8 cellular contexts compared by ENCODE assay signal in genomic region chr9:86413966-86414880, GRCh38.
DNase-seq lines count a peak whose midpoint lies in the region; ATAC-seq, FAIRE-seq and TF ChIP-seq lines count a peak whose summit lies in the region.

No MANE protein-coding gene starts in this region.

- intact Hi-C loops in lower lobe of right lung (cut with DNase I): no loop called here

- no peak overlapping the region for H3K27ac ChIP-seq in lower lobe of right lung

- ATAC-seq in lower lobe of right lung (peak in 1 of 2 donors; percentile 49), GM19467 (IDR thresholded peaks at IDR 0.05; ENCODE audit: unreplicated experiment) (no peak), GM21526 (IDR thresholded peaks at IDR 0.05; ENCODE audit: low FRiP score, unreplicated experiment) (no peak)

- FAIRE-seq in bronchial epithelial cell (lab: Jason Lieb, UNC): no peak

- no peaks in the 10 kb centered on the region for H3K4me1 ChIP-seq in lower lobe of right lung

- DNase-seq in NCI-H2171 treated with DMSO at 0.1 percent for 48 hours (lab: John Stamatoyannopoulos, UW): peak; percentile 49
- no peak for DNase-seq in NCI-H2171 (lab: John Stamatoyannopoulos, UW)
- DNase-seq in NB4 (ENCODE audit: low read depth): peak; percentile 28
- peak; percentile 39 for DNase-seq in bronchial epithelial cell (ENCODE audit: low read depth)
- no peak for DNase-seq in lower lobe of right lung
- no peak for DNase-seq in stimulated activated CD4-positive, alpha-beta T cell treated with anti-CD3 and anti-CD28 coated beads, Interleukin-4, amount 100 ng/mL, for 4 hours

- TF ChIP-seq POLR2A in NB4 (IDR thresholded peaks at IDR 0.05; ENCODE audit: extremely low read depth, insufficient read length): no peak

- no peaks in the 10 kb centered on the region for H3K27me3 ChIP-seq in bronchial epithelial cell (ENCODE audit: control insufficient read depth, insufficient read depth, low read length)
- peaks cover 4% of the 10 kb centered on the region for H3K27me3 ChIP-seq in lower lobe of right lung (ENCODE audit: low read depth)

- no peak overlapping the region for H3K4me3 ChIP-seq in NB4 (ENCODE audit: low read depth, low read length)
- H3K4me3 ChIP-seq in bronchial epithelial cell (ENCODE audit: low read depth, low read length): no peak overlapping the region
- no peak overlapping the region for H3K4me3 ChIP-seq in lower lobe of right lung

- H3K9me3 ChIP-seq in lower lobe of right lung: no peaks in the 10 kb centered on the region

- TF ChIP-seq CTCF in NB4 (IDR thresholded peaks at IDR 0.05; ENCODE audit: low read depth, low read length) (peak; percentile 18), bronchial epithelial cell (IDR thresholded peaks at IDR 0.05; ENCODE audit: insufficient read depth, low read length, severe bottlenecking) (peak; percentile 18), lower lobe of right lung (IDR thresholded peaks at IDR 0.05) (peak; percentile 72)

- H3K36me3 ChIP-seq in bronchial epithelial cell (ENCODE audit: control insufficient read depth, insufficient read depth, low read length) (no peaks in the 10 kb centered on the region), lower lobe of right lung (no peaks in the 10 kb centered on the region)

Comparison
In these comparisons a context has a peak if more than half of its experiments do, and no peak if none do; other contexts are left out.
1. DNase-seq: peak in NCI-H2171 treated with DMSO at 0.1 percent for 48 hours (single experiment), NB4 (single experiment) and bronchial epithelial cell (single experiment); none in NCI-H2171 (single experiment), lower lobe of right lung (single experiment) and stimulated activated CD4-positive, alpha-beta T cell treated with anti-CD3 and anti-CD28 coated beads, Interleukin-4, amount 100 ng/mL, for 4 hours (0 of 2).
2. CTCF ChIP-seq: peak in every context shown above with its lines; median percentile 72 in lower lobe of right lung; 18 in NB4; 18 in bronchial epithelial cell.